ENCODE assay signal across 30 cellular contexts in the genomic region with DNA sequence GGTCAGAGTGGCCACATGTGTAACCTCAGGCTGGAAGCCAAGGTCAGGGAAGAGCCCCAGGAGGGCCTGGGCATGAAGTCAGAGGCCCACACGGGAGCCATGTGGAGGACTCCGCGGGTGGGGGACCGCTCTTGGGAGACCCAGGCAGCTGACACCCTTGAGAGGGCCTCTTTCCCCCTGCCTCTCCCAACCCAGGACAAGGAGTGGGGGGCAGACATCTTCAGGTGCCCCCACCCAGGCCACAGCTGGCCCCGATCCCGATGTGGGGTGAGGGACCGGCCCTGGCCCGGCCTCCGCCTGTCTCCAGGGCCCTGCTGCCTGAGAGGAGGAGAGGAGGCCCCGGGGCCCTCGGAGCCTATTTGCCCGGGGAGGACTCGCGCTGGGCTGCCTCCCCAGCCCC. TPM values are rescaled to one million over a fixed set of nuclear protein-coding genes. Genes with fewer than 3 reads are reported as not detected.
"Had no signal": no experiment of that assay in that cellular context is flagged by ENCODE, and none has a peak within 500 bp of the region (broad histone marks: within the 10 kb centered on the region; RNA-seq: fewer than 3 reads in every experiment).

No MANE protein-coding gene starts in this region.

- H3K9me3 ChIP-seq: ovary, psoas muscle, right lobe of liver, sigmoid colon, stomach, suprapubic skin, testis, tibial nerve, upper lobe of left lung, vagina had no signal

- H3K36me3 ChIP-seq: neural progenitor cell, ovary, right lobe of liver, sigmoid colon, stomach, suprapubic skin, tibial nerve, upper lobe of left lung, vagina had no signal

- H3K27ac ChIP-seq: neural progenitor cell, ovary, parathyroid adenoma, psoas muscle, right lobe of liver, sigmoid colon, stomach, suprapubic skin, testis, tibial nerve, upper lobe of left lung, vagina had no signal

- H3K36me3 Mint-ChIP-seq: naive thymus-derived CD4-positive, alpha-beta T cell; natural killer cell; neural progenitor cell; stimulated activated effector memory CD8-positive, alpha-beta T cell treated with anti-CD3 and anti-CD28 coated beads, Interleukin-12 subunit alpha, Interleukin-12 subunit beta, amount 100 ng/mL, for 72 hours; stimulated activated naive B cell treated with anti-CD40 and anti-IgM and Interleukin-4, amounts not matched to agents 10 μg/mL and 1 μg/mL and 100 μg/mL, for 72 hours had no signal

- H3K4me1 ChIP-seq: neural progenitor cell, parathyroid adenoma, psoas muscle, right lobe of liver, sigmoid colon, stomach, suprapubic skin, testis, tibial nerve, upper lobe of left lung, vagina had no signal

- H3K27ac Mint-ChIP-seq: naive thymus-derived CD4-positive, alpha-beta T cell; natural killer cell; neural progenitor cell; stimulated activated effector memory CD8-positive, alpha-beta T cell treated with anti-CD3 and anti-CD28 coated beads, Interleukin-12 subunit alpha, Interleukin-12 subunit beta, amount 100 ng/mL, for 72 hours; stimulated activated naive B cell treated with anti-CD40 and anti-IgM and Interleukin-4, amounts not matched to agents 10 μg/mL and 1 μg/mL and 100 μg/mL, for 72 hours; stimulated activated naive CD8-positive, alpha-beta T cell treated with anti-CD3 and anti-CD28 coated beads, Interleukin-15, Interleukin-2, amounts not matched to agents 100 ng/mL and 50 ng/mL, for 24 hours had no signal

- H3K27me3 Mint-ChIP-seq: progenitor cell of endocrine pancreas; stimulated activated naive B cell treated with anti-CD40 and anti-IgM and Interleukin-4, amounts not matched to agents 10 μg/mL and 1 μg/mL and 100 μg/mL, for 72 hours; stimulated activated naive CD8-positive, alpha-beta T cell treated with anti-CD3 and anti-CD28 coated beads, Interleukin-15, Interleukin-2, amounts not matched to agents 100 ng/mL and 50 ng/mL, for 24 hours had no signal

- DNase-seq: naive thymus-derived CD4-positive, alpha-beta T cell; natural killer cell; occipital lobe; ovary; posterior cingulate gyrus; psoas muscle; right lobe of liver; sigmoid colon; small intestine; stimulated activated CD4-positive, alpha-beta T cell treated with anti-CD3 and anti-CD28 coated beads, Interleukin-15, amount 100 ng/mL, for 24 hours; stimulated activated CD4-positive, alpha-beta T cell treated with anti-CD3 and anti-CD28 coated beads, Interleukin-2, amount 100 ng/mL, for 24 hours; stimulated activated CD4-positive, alpha-beta T cell treated with anti-CD3 and anti-CD28 coated beads, Interleukin-2, amount 100 ng/mL, for 48 hours; stimulated activated CD4-positive, alpha-beta T cell treated with anti-CD3 and anti-CD28 coated beads, Interleukin-4, amount 100 ng/mL, for 24 hours; stimulated activated naive B cell treated with anti-CD40 and anti-IgM and Interleukin-4, amounts not matched to agents 10 μg/mL and 1 μg/mL and 100 μg/mL, for 72 hours; stimulated activated naive CD4-positive, alpha-beta T cell treated with Interleukin-2 at 50 U/mL for 16 hours; stomach; testis; trophoblast cell had no signal

- H3K9me3 Mint-ChIP-seq: naive thymus-derived CD4-positive, alpha-beta T cell; natural killer cell; nephron; neural progenitor cell; stimulated activated effector memory CD8-positive, alpha-beta T cell treated with anti-CD3 and anti-CD28 coated beads, Interleukin-12 subunit alpha, Interleukin-12 subunit beta, amount 100 ng/mL, for 72 hours; stimulated activated naive B cell treated with anti-CD40 and anti-IgM and Interleukin-4, amounts not matched to agents 10 μg/mL and 1 μg/mL and 100 μg/mL, for 72 hours; stimulated activated naive CD8-positive, alpha-beta T cell treated with anti-CD3 and anti-CD28 coated beads, Interleukin-15, Interleukin-2, amounts not matched to agents 100 ng/mL and 50 ng/mL, for 24 hours had no signal

- ATAC-seq: naive thymus-derived CD4-positive, alpha-beta T cell; natural killer cell; psoas muscle; right cardiac atrium; right lobe of liver; stimulated activated effector memory CD8-positive, alpha-beta T cell treated with anti-CD3 and anti-CD28 coated beads, Interleukin-12 subunit alpha, Interleukin-12 subunit beta, amount 100 ng/mL, for 72 hours; stimulated activated naive B cell treated with anti-CD40 and anti-IgM and Interleukin-4, amounts not matched to agents 10 μg/mL and 1 μg/mL and 100 μg/mL, for 72 hours had no signal

- H3K4me3 ChIP-seq: neural progenitor cell, ovary, psoas muscle, right lobe of liver, sigmoid colon, stomach, suprapubic skin, testis, tibial nerve, upper lobe of left lung, vagina had no signal

- H3K27me3 ChIP-seq: neural progenitor cell, ovary, right lobe of liver, sigmoid colon, stomach, suprapubic skin, testis, tibial nerve, upper lobe of left lung, vagina had no signal

- H3K4me3 Mint-ChIP-seq: neural progenitor cell; stimulated activated effector memory CD8-positive, alpha-beta T cell treated with anti-CD3 and anti-CD28 coated beads, Interleukin-12 subunit alpha, Interleukin-12 subunit beta, amount 100 ng/mL, for 72 hours; stimulated activated naive B cell treated with anti-CD40 and anti-IgM and Interleukin-4, amounts not matched to agents 10 μg/mL and 1 μg/mL and 100 μg/mL, for 72 hours; stimulated activated naive CD8-positive, alpha-beta T cell treated with anti-CD3 and anti-CD28 coated beads, Interleukin-15, Interleukin-2, amounts not matched to agents 100 ng/mL and 50 ng/mL, for 24 hours had no signal

- H3K4me1 Mint-ChIP-seq: naive thymus-derived CD4-positive, alpha-beta T cell; natural killer cell; nephron; neural progenitor cell; stimulated activated effector memory CD8-positive, alpha-beta T cell treated with anti-CD3 and anti-CD28 coated beads, Interleukin-12 subunit alpha, Interleukin-12 subunit beta, amount 100 ng/mL, for 72 hours; stimulated activated naive B cell treated with anti-CD40 and anti-IgM and Interleukin-4, amounts not matched to agents 10 μg/mL and 1 μg/mL and 100 μg/mL, for 72 hours had no signal

RNA-seq across cellular contexts. Expression of a gene that starts 19.1 kb away (rescaled TPM):
- total RNA-seq: osteoblast had no signal
